In the genomic region with DNA sequence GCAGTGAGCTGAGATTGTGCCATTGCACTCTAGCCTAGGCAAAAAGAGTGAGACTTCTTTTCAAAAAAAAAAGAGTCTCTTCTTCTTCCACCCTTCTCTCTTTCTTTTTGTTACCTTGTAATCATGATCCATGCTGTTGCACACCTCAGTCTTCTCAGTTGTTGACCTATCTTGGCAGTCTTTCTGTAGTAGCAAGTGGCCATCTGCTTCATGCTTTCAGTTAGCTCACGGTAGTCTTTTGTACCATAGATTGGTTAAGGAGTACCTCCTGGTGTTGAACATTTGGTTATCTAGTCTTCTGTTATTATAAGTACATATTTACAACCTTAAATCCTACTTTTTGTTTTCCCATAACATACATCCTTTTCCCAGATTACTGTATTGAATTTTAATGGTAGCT, we compare ENCODE assay signal across 19 cellular contexts. TPM values are rescaled to one million over a fixed set of nuclear protein-coding genes. Genes with fewer than 3 reads are reported as not detected.
DNase-seq lines count a peak whose midpoint lies in the region; ATAC-seq and TF ChIP-seq lines count a peak whose summit lies in the region.
"Had no signal": no experiment of that assay in that cellular context is flagged by ENCODE, and none has a peak within 500 bp of the region (broad histone marks: within the 10 kb centered on the region; RNA-seq: fewer than 3 reads in every experiment).

No MANE protein-coding gene starts in this region.

- intact Hi-C loops in CD4-positive, alpha-beta T cell (cut with DNase I, micrococcal nuclease) = loop anchor here (5.0 to 10.0 kb wide), 3 partner anchors 35 to 1063 kb away; a partner anchor contains a TSS
- intact Hi-C loops in Calu3 (cut with micrococcal nuclease; ENCODE audit: unreplicated experiment) = no loop called here
- intact Hi-C loops in PC-9 (cut with micrococcal nuclease; ENCODE audit: unreplicated experiment) = no loop called here

- H3K9me3 Mint-ChIP-seq in CD4-positive, alpha-beta T cell = no peaks in the 10 kb centered on the region
- no peaks in the 10 kb centered on the region for H3K9me3 Mint-ChIP-seq in Calu3 (ENCODE audit: low read depth, unreplicated experiment)
- H3K9me3 Mint-ChIP-seq: stimulated activated effector memory CD8-positive, alpha-beta T cell treated with anti-CD3 and anti-CD28 coated beads, Interleukin-12 subunit alpha, Interleukin-12 subunit beta, amount 100 ng/mL, for 72 hours had no signal

- BruUV-seq in Calu3 (replicated peaks; lab: Mats Ljungman, UMichigan) (no TSS peak), PC-9 (replicated peaks; lab: Mats Ljungman, UMichigan) (no TSS peak)

- no peaks in the 10 kb centered on the region for H3K9me3 ChIP-seq in CD4-positive, alpha-beta T cell (ENCODE audit: control insufficient read depth, low read length)
- H3K9me3 ChIP-seq in PC-9 (ENCODE audit: insufficient read depth, low read depth) (peaks cover 2% of the 10 kb centered on the region), fibroblast of lung (ENCODE audit: control insufficient read depth, insufficient read depth, low read depth, low read length) (no peaks in the 10 kb centered on the region)
- H3K9me3 ChIP-seq: left lung, prostate gland, upper lobe of right lung had no signal

- DNase-seq in CD4-positive, alpha-beta T cell = no peak
- DNase-seq in Calu3 = no peak
- no peak for DNase-seq in PC-9
- no peak for DNase-seq in fibroblast of lung (ENCODE audit: low read depth in 2 of 2)
- no peak for DNase-seq in iPS-NIHi11 (ENCODE audit: low spot score)
- no peak for DNase-seq in NCI-H748 treated with DMSO at 0.1 percent for 48 hours (lab: John Stamatoyannopoulos, UW)
- no peak for DNase-seq in A172 (ENCODE audit: low spot score)
- DNase-seq: activated CD4-positive, CD25-positive, alpha-beta regulatory T cell treated with anti-CD3 and anti-CD28 coated beads, Interleukin-2, amount 50 U/mL, for 72 hours; amniotic stem cell; cerebellar nuclear complex; left lung; NCI-H1417; SHP77; T-helper 9 cell; upper lobe of right lung had no signal

- H3K36me3 ChIP-seq in PC-9 (ENCODE audit: low read depth) = peaks cover 22% of the 10 kb centered on the region; the same call in 1 of the 2 replicates
- H3K36me3 ChIP-seq in fibroblast of lung (ENCODE audit: control insufficient read depth, insufficient read depth, low read length) = peaks cover 1% of the 10 kb centered on the region
- H3K36me3 ChIP-seq: prostate gland had no signal

- peaks cover 68% of the 10 kb centered on the region for H3K4me1 Mint-ChIP-seq in CD4-positive, alpha-beta T cell (ENCODE audit: low read depth)
- H3K4me1 Mint-ChIP-seq in Calu3 (ENCODE audit: low read depth, unreplicated experiment) = peaks cover 24% of the 10 kb centered on the region

- no peak overlapping the region for H3K4me3 ChIP-seq in PC-9
- H3K4me3 ChIP-seq in fibroblast of lung (replicated peaks in 1 of 4; ENCODE audit: control extremely low read depth in 1 of 4, insufficient read depth in 1 of 4, low read depth in 3 of 4, low read length in 4 of 4) = peak overlapping the region in 1 of 4 experiments; percentile 20
- H3K4me3 ChIP-seq: prostate gland, upper lobe of right lung had no signal

- peak overlapping the region; percentile 35 for H3K4me3 Mint-ChIP-seq in CD4-positive, alpha-beta T cell
- H3K4me3 Mint-ChIP-seq in Calu3 (ENCODE audit: low read depth, unreplicated experiment) = peak overlapping the region; percentile 35

- no peaks in the 10 kb centered on the region for H3K27me3 Mint-ChIP-seq in CD4-positive, alpha-beta T cell
- H3K27me3 Mint-ChIP-seq in Calu3 (ENCODE audit: unreplicated experiment) = no peaks in the 10 kb centered on the region

- peaks cover 42% of the 10 kb centered on the region for H3F3A ChIP-seq in PC-9 (ENCODE audit: insufficient read depth, low read depth)

- H3K79me2 ChIP-seq in PC-9 (ENCODE audit: low read depth) = peaks cover 83% of the 10 kb centered on the region
- peaks cover 78% of the 10 kb centered on the region for H3K79me2 ChIP-seq in fibroblast of lung (ENCODE audit: control insufficient read depth, insufficient read depth, low read length)

- H3K4me1 ChIP-seq in PC-9 (replicated peaks; ENCODE audit: insufficient read depth) (peaks cover 29% of the 10 kb centered on the region), fibroblast of lung (ENCODE audit: control insufficient read depth, extremely low read depth, insufficient read depth, low read length) (peaks cover 3% of the 10 kb centered on the region)
- H3K4me1 ChIP-seq: prostate gland had no signal

- TF ChIP-seq CTCF in CD4-positive, alpha-beta T cell (IDR thresholded peaks at IDR 0.05) = no peak
- TF ChIP-seq CTCF in Calu3 (IDR thresholded peaks at IDR 0.05; ENCODE audit: unreplicated experiment) (no peak), PC-9 (conservative IDR thresholded peaks at IDR 0.05) (no peak), fibroblast of lung (conservative IDR thresholded peaks at IDR 0.05 in 1 of 2, IDR thresholded peaks at IDR 0.05 in 1 of 2; ENCODE audit: low read depth in 1 of 2, low read length in 2 of 2) (no peak)

- H2AFZ ChIP-seq in PC-9 (no peak overlapping the region), fibroblast of lung (ENCODE audit: low read length) (no peak overlapping the region)

- no peaks in the 10 kb centered on the region for H3K9me2 ChIP-seq in PC-9 (ENCODE audit: insufficient read depth)

- no peak overlapping the region for H3K27ac Mint-ChIP-seq in CD4-positive, alpha-beta T cell
- H3K27ac Mint-ChIP-seq in Calu3 (ENCODE audit: unreplicated experiment) = peak overlapping the region; percentile 26

- CTCF ChIA-PET in CD4-positive, alpha-beta T cell (lab: Charles Lee) = no interaction called here
- CTCF ChIA-PET in Calu3 (lab: Charles Lee) = no interaction called here
- CTCF ChIA-PET in PC-9 (lab: Charles Lee) = no interaction called here

- POLR2A ChIA-PET in CD4-positive, alpha-beta T cell (lab: Charles Lee) = no interaction called here
- POLR2A ChIA-PET in PC-9 (lab: Charles Lee; ENCODE audit: unreplicated experiment) = interaction anchor here (0.7 kb wide), 1 partner anchor 11 kb away, joined by 14 read pairs; no protein-coding TSS in a partner anchor

- no peaks in the 10 kb centered on the region for H3K27me3 ChIP-seq in CD4-positive, alpha-beta T cell (ENCODE audit: control insufficient read depth, insufficient read depth, low read length)
- H3K27me3 ChIP-seq in PC-9 (ENCODE audit: insufficient read depth, low read depth) (no peaks in the 10 kb centered on the region), fibroblast of lung (ENCODE audit: control insufficient read depth, insufficient read depth, low read length) (no peaks in the 10 kb centered on the region)
- H3K27me3 ChIP-seq: left lung, upper lobe of right lung had no signal

- H3K27ac ChIP-seq in CD4-positive, alpha-beta T cell (ENCODE audit: low read depth, low read length) = no peak overlapping the region
- no peak overlapping the region for H3K27ac ChIP-seq in PC-9
- no peak overlapping the region for H3K27ac ChIP-seq in fibroblast of lung (ENCODE audit: insufficient read depth, low read length)
- H3K27ac ChIP-seq: C4-2B, left lung, prostate gland, upper lobe of right lung had no signal

- peaks cover 69% of the 10 kb centered on the region for H4K20me1 ChIP-seq in PC-9 (ENCODE audit: insufficient read depth)
- H4K20me1 ChIP-seq in fibroblast of lung (ENCODE audit: control insufficient read depth, extremely low read depth, insufficient read depth, low read length) = peaks cover 4% of the 10 kb centered on the region

- no peak overlapping the region for H3K9ac ChIP-seq in fibroblast of lung (ENCODE audit: insufficient read depth, low read length)

- peaks cover 55% of the 10 kb centered on the region for H3K36me3 Mint-ChIP-seq in CD4-positive, alpha-beta T cell (ENCODE audit: low read depth)
- peaks cover 58% of the 10 kb centered on the region for H3K36me3 Mint-ChIP-seq in Calu3 (ENCODE audit: insufficient read depth, unreplicated experiment)

- H3K4me2 ChIP-seq in PC-9 (peak overlapping the region; percentile 95), fibroblast of lung (ENCODE audit: extremely low read depth, insufficient read depth, low read length) (peak overlapping the region; percentile 10)

- no peak for ATAC-seq in CD4-positive, alpha-beta T cell (ENCODE audit: poor library complexity)
- no peak for ATAC-seq in HG02885 (IDR thresholded peaks at IDR 0.05; ENCODE audit: poor library complexity, unreplicated experiment)
- ATAC-seq: left lung; stimulated activated effector memory CD8-positive, alpha-beta T cell treated with anti-CD3 and anti-CD28 coated beads, Interleukin-12 subunit alpha, Interleukin-12 subunit beta, amount 100 ng/mL, for 72 hours; upper lobe of right lung had no signal

RNA-seq across cellular contexts. Expression of a gene that starts 3.1 kb away (rescaled TPM):
- 10 to 100 TPM; 87.3 to 95.7 TPM for total RNA-seq in CD4-positive, alpha-beta T cell
- total RNA-seq in Calu3 (2022) = 98.1 and 105 TPM in 2 replicates
- 74.7 and 110 TPM in 2 replicates for total RNA-seq in PC-9 (2021)
- total RNA-seq in fibroblast of lung = 24.4 and 28.2 TPM in 2 replicates
- polyA plus RNA-seq in fibroblast of lung = 220 and 228 TPM in 2 replicates
- 91.6 and 105 TPM in 2 replicates for polyA plus RNA-seq in fibroblast of lung (2012)
- polyA minus RNA-seq in fibroblast of lung (ENCODE audit: low replicate concordance) = 85.1 and 104 TPM in 2 replicates
- 68.0 and 83.0 TPM in 2 replicates for total RNA-seq in A172 (2014; rRNA removed; shearing (Covaris generic))

Comparison
In these comparisons a context has a peak if more than half of its experiments do, and no peak if none do; other contexts are left out.
1. intact Hi-C loops: an anchor here in CD4-positive, alpha-beta T cell (5.0 to 10.0 kb wide); none called in Calu3 and PC-9.